Comparison of ENCODE assay signal across 39 cellular contexts in the genomic region with DNA sequence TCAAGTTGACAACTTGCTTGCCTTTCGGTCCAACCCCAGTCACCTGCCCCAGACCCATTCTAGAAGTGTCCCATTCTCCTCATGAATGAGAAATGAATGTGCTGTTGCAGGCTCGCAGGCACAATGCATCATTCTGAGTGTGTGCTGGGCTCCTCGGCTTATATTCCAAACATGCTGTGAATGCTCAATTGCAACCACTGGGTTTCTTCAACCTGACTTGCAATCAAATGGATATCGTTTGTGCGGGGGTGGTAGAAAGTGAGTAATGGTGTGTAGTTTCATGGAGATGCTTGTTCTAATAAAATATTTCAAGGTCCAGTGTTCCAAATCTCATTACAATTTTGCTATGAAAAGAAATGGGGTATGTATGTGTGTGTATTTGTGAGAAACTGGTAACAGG.
"Had no signal": no experiment of that assay in that cellular context is flagged by ENCODE, and none has a peak within 500 bp of the region (broad histone marks: within the 10 kb centered on the region; RNA-seq: fewer than 3 reads in every experiment).

No MANE protein-coding gene starts in this region.

- H3K36me3 Mint-ChIP-seq: activated CD8-positive, alpha-beta memory T cell treated with anti-CD3 and anti-CD28 coated beads, Interleukin-2, amount 10 ng/mL, durations not matched to agents 7 days and 5 days; activated naive CD4-positive, alpha-beta T cell treated with anti-CD3 and anti-CD28 coated beads, Interleukin-2, amount 10 ng/mL, durations not matched to agents 7 days and 5 days; activated naive CD4-positive, alpha-beta T cell treated with anti-CD3 and anti-CD28 coated beads, Interleukin-2, amount 50 U/mL, for 24 hours; activated naive CD8-positive, alpha-beta T cell; activated naive CD8-positive, alpha-beta T cell treated with anti-CD3 and anti-CD28 coated beads, Interleukin-2, amount 10 ng/mL, durations not matched to agents 7 days and 5 days; brain; WTC11 had no signal

- H3K4me1 Mint-ChIP-seq: activated CD4-positive, alpha-beta memory T cell treated with anti-CD3 and anti-CD28 coated beads, Interleukin-2, amount 10 ng/mL, durations not matched to agents 7 days and 5 days; activated CD4-positive, alpha-beta T cell treated with anti-CD3 and anti-CD28 coated beads for 36 hours; activated CD4-positive, alpha-beta T cell treated with anti-CD3 and anti-CD28 coated beads, Interleukin-2, amount 10 ng/mL, durations not matched to agents 7 days and 5 days; activated CD8-positive, alpha-beta memory T cell treated with anti-CD3 and anti-CD28 coated beads, Interleukin-2, amount 10 ng/mL, durations not matched to agents 7 days and 5 days; activated naive CD4-positive, alpha-beta T cell treated with anti-CD3 and anti-CD28 coated beads, Interleukin-2, amount 10 ng/mL, durations not matched to agents 7 days and 5 days; activated naive CD4-positive, alpha-beta T cell treated with anti-CD3 and anti-CD28 coated beads, Interleukin-2, amount 50 U/mL, for 24 hours; activated naive CD8-positive, alpha-beta T cell treated with anti-CD3 and anti-CD28 coated beads, Interleukin-2, amount 10 ng/mL, durations not matched to agents 7 days and 5 days; central memory CD8-positive, alpha-beta T cell had no signal

- H3K4me3 ChIP-seq: ascending aorta, cardiac muscle cell had no signal

- H3K4me3 Mint-ChIP-seq: activated CD4-positive, alpha-beta memory T cell treated with anti-CD3 and anti-CD28 coated beads, Interleukin-2, amount 10 ng/mL, durations not matched to agents 7 days and 5 days; activated CD4-positive, alpha-beta T cell treated with anti-CD3 and anti-CD28 coated beads for 36 hours; activated CD4-positive, alpha-beta T cell treated with anti-CD3 and anti-CD28 coated beads, Interleukin-2, amount 10 ng/mL, durations not matched to agents 7 days and 5 days; activated CD8-positive, alpha-beta memory T cell treated with anti-CD3 and anti-CD28 coated beads, Interleukin-2, amount 10 ng/mL, durations not matched to agents 7 days and 5 days; activated CD8-positive, alpha-beta T cell treated with anti-CD3 and anti-CD28 coated beads, Interleukin-2, amount 10 ng/mL, durations not matched to agents 7 days and 5 days; activated naive CD4-positive, alpha-beta T cell treated with anti-CD3 and anti-CD28 coated beads, Interleukin-2, amount 10 ng/mL, durations not matched to agents 7 days and 5 days; activated naive CD4-positive, alpha-beta T cell treated with anti-CD3 and anti-CD28 coated beads, Interleukin-2, amount 50 U/mL, for 24 hours; activated naive CD8-positive, alpha-beta T cell; activated naive CD8-positive, alpha-beta T cell treated with anti-CD3 and anti-CD28 coated beads, Interleukin-2, amount 10 ng/mL, durations not matched to agents 7 days and 5 days; activated naive CD8-positive, alpha-beta T cell treated with anti-CD3 and anti-CD28 coated beads, Interleukin-2, amount 50 U/mL, for 24 hours; activated T-cell treated with anti-CD3 and anti-CD28 coated beads, Interleukin-2, amount 50 U/mL, for 24 hours; brain; central memory CD8-positive, alpha-beta T cell; T-helper 1 cell treated with Interleukin-12 subunit alpha and Interleukin-12 subunit beta and Interleukin-4 antibody, amounts not matched to agents 30 μg/mL and 1 μg/mL, for 36 hours; T-helper 2 cell treated with Interferon-gamma antibody and Interleukin-4, amounts not matched to agents 5 μg/mL and 100 μg/mL, for 36 hours; WTC11 had no signal

- H3K27me3 Mint-ChIP-seq: activated naive CD8-positive, alpha-beta T cell; brain had no signal

- H3K9me3 ChIP-seq: ascending aorta had no signal

- H3K9me3 Mint-ChIP-seq: activated CD4-positive, alpha-beta memory T cell treated with anti-CD3 and anti-CD28 coated beads, Interleukin-2, amount 10 ng/mL, durations not matched to agents 7 days and 5 days; activated CD4-positive, alpha-beta T cell treated with anti-CD3 and anti-CD28 coated beads, Interleukin-2, amount 10 ng/mL, durations not matched to agents 7 days and 5 days; activated naive CD4-positive, alpha-beta T cell treated with anti-CD3 and anti-CD28 coated beads, Interleukin-2, amount 10 ng/mL, durations not matched to agents 7 days and 5 days; activated naive CD4-positive, alpha-beta T cell treated with anti-CD3 and anti-CD28 coated beads, Interleukin-2, amount 50 U/mL, for 24 hours; activated naive CD8-positive, alpha-beta T cell treated with anti-CD3 and anti-CD28 coated beads, Interleukin-2, amount 50 U/mL, for 24 hours; activated T-cell treated with anti-CD3 and anti-CD28 coated beads, Interleukin-2, amount 50 U/mL, for 24 hours; activated T-helper 2 cell treated with anti-CD3 and anti-CD28 coated beads, Interferon-gamma antibody, Interleukin-2, Interleukin-4, amounts not matched to agents 10 μg/mL and 5 μg/mL and 100 μg/mL, durations not matched to agents 14 hours and 24 hours and 36 hours; T-helper 2 cell treated with Interferon-gamma antibody and Interleukin-4, amounts not matched to agents 5 μg/mL and 100 μg/mL, for 36 hours had no signal

- DNase-seq: activated CD4-positive, alpha-beta memory T cell treated with anti-CD3 and anti-CD28 coated beads, Interleukin-2, amount 10 ng/mL, durations not matched to agents 7 days and 5 days; activated CD4-positive, alpha-beta T cell treated with anti-CD3 and anti-CD28 coated beads for 1 hour; activated CD4-positive, alpha-beta T cell treated with anti-CD3 and anti-CD28 coated beads for 36 hours; activated CD4-positive, alpha-beta T cell treated with anti-CD3 and anti-CD28 coated beads for 48 hours; activated CD4-positive, alpha-beta T cell treated with anti-CD3 and anti-CD28 coated beads, Interleukin-2, amount 10 ng/mL, durations not matched to agents 7 days and 5 days; activated CD4-positive, alpha-beta T cell treated with anti-CD3 and anti-CD28 coated beads, Interleukin-2, amount 50 U/mL, for 48 hours; activated CD4-positive, CD25-positive, alpha-beta regulatory T cell; activated CD8-positive, alpha-beta memory T cell treated with anti-CD3 and anti-CD28 coated beads for 24 hours; activated CD8-positive, alpha-beta memory T cell treated with anti-CD3 and anti-CD28 coated beads, Interleukin-2, amount 10 ng/mL, durations not matched to agents 7 days and 5 days; activated CD8-positive, alpha-beta memory T cell treated with anti-CD3 and anti-CD28 coated beads, Interleukin-2, amount 50 U/mL, for 48 hours; activated CD8-positive, alpha-beta T cell treated with anti-CD3 and anti-CD28 coated beads, Interleukin-2, amount 10 ng/mL, durations not matched to agents 7 days and 5 days; activated effector memory CD4-positive, alpha-beta T cell treated with Interleukin-2 at 50 U/mL for 16 hours; activated gamma-delta T cell; activated naive CD4-positive, alpha-beta T cell treated with anti-CD3 and anti-CD28 coated beads, Interleukin-2, amount 10 ng/mL, durations not matched to agents 7 days and 5 days; activated naive CD4-positive, alpha-beta T cell treated with Interleukin-2 at 50 U/mL for 16 hours; activated naive CD8-positive, alpha-beta T cell treated with anti-CD3 and anti-CD28 coated beads, Interleukin-2, amount 10 ng/mL, durations not matched to agents 7 days and 5 days; activated naive CD8-positive, alpha-beta T cell treated with anti-CD3 and anti-CD28 coated beads, Interleukin-2, amount 50 U/mL, for 24 hours; activated T-cell treated with anti-CD3 and anti-CD28 coated beads, Interleukin-2, amount 50 U/mL, for 24 hours; activated T-cell treated with anti-CD3 and anti-CD28 coated beads, Interleukin-2, amount 50 U/mL, for 48 hours; anterior cingulate cortex; caudate nucleus; cerebellar nuclear complex; T-helper 1 cell; T-helper 2 cell; T-helper 9 cell; WERI-Rb-1 had no signal

- ATAC-seq: activated CD4-positive, alpha-beta T cell treated with anti-CD3 and anti-CD28 coated beads for 36 hours; activated CD4-positive, CD25-positive, alpha-beta regulatory T cell treated with anti-CD3 and anti-CD28 coated beads, Interleukin-2, amount 50 U/mL, for 24 hours; activated CD8-positive, alpha-beta memory T cell treated with anti-CD3 and anti-CD28 coated beads, Interleukin-2, amount 10 ng/mL, durations not matched to agents 7 days and 5 days; activated CD8-positive, alpha-beta T cell treated with anti-CD3 and anti-CD28 coated beads, Interleukin-2, amount 10 ng/mL, durations not matched to agents 7 days and 5 days; activated naive CD8-positive, alpha-beta T cell treated with anti-CD3 and anti-CD28 coated beads, Interleukin-2, amount 50 U/mL, for 24 hours; WTC11 had no signal

- H3K36me3 ChIP-seq: ascending aorta, cardiac muscle cell, WERI-Rb-1 had no signal

- H3K27me3 ChIP-seq: ascending aorta, cardiac muscle cell had no signal

- FAIRE-seq: bronchial epithelial cell, TTC549 had no signal

- H3K27ac ChIP-seq: ascending aorta, cardiac muscle cell, WERI-Rb-1 had no signal

- H3K27ac Mint-ChIP-seq: activated CD4-positive, alpha-beta memory T cell treated with anti-CD3 and anti-CD28 coated beads, Interleukin-2, amount 10 ng/mL, durations not matched to agents 7 days and 5 days; activated CD4-positive, alpha-beta T cell treated with anti-CD3 and anti-CD28 coated beads for 36 hours; activated CD4-positive, alpha-beta T cell treated with anti-CD3 and anti-CD28 coated beads, Interleukin-2, amount 10 ng/mL, durations not matched to agents 7 days and 5 days; activated CD8-positive, alpha-beta memory T cell treated with anti-CD3 and anti-CD28 coated beads, Interleukin-2, amount 10 ng/mL, durations not matched to agents 7 days and 5 days; activated CD8-positive, alpha-beta T cell treated with anti-CD3 and anti-CD28 coated beads, Interleukin-2, amount 10 ng/mL, durations not matched to agents 7 days and 5 days; activated naive CD4-positive, alpha-beta T cell treated with anti-CD3 and anti-CD28 coated beads, Interleukin-2, amount 10 ng/mL, durations not matched to agents 7 days and 5 days; activated naive CD4-positive, alpha-beta T cell treated with anti-CD3 and anti-CD28 coated beads, Interleukin-2, amount 50 U/mL, for 24 hours; activated naive CD8-positive, alpha-beta T cell; activated naive CD8-positive, alpha-beta T cell treated with anti-CD3 and anti-CD28 coated beads, Interleukin-2, amount 10 ng/mL, durations not matched to agents 7 days and 5 days; activated naive CD8-positive, alpha-beta T cell treated with anti-CD3 and anti-CD28 coated beads, Interleukin-2, amount 50 U/mL, for 24 hours; activated T-cell treated with anti-CD3 and anti-CD28 coated beads, Interleukin-2, amount 50 U/mL, for 24 hours; activated T-helper 2 cell treated with anti-CD3 and anti-CD28 coated beads, Interferon-gamma antibody, Interleukin-2, Interleukin-4, amounts not matched to agents 10 μg/mL and 5 μg/mL and 100 μg/mL, durations not matched to agents 14 hours and 24 hours and 36 hours; brain; T-helper 1 cell treated with Interleukin-12 subunit alpha and Interleukin-12 subunit beta and Interleukin-4 antibody, amounts not matched to agents 30 μg/mL and 1 μg/mL, for 36 hours; T-helper 2 cell treated with Interferon-gamma antibody and Interleukin-4, amounts not matched to agents 5 μg/mL and 100 μg/mL, for 36 hours; WTC11 had no signal

- H3K4me1 ChIP-seq: ascending aorta had no signal
